In the genomic region with DNA sequence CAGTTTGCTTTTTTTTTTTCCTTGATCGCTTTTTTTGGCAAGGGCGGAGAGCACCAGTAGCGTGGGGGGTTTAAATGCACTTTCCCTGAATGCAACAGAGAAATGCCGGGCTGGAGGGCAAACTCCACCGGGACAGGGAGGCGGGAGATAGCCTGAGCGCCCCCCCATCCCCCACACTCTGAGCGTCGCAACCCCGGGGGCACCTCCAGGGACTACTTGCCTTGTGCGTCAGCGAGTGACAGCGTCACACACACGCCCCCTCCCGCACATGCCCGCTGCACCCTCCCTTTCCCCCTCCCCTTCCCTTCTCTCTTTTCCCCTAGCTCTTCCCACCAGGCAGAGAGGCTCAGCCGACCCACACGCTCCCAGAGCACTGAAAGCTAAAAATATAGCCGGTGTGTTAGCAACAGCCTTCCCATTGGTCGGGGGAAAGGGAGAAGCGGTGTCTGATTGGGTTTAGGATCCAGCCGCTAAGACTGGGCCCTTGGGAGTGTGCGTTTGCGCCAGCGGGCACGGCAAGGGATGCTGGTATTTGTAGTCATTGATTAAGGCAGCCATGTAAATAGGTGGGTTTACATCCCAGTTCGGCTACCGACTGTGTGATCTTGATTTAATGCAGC, we compare ENCODE assay signal across 8 cellular contexts. TPM values are rescaled to one million over a fixed set of nuclear protein-coding genes. Genes with fewer than 3 reads are reported as not detected.
A peak's percentile ranks its signal among the peaks of the same experiment; 100 is the strongest.
DNase-seq lines count a peak whose midpoint lies in the region; ATAC-seq and TF ChIP-seq lines count a peak whose summit lies in the region.

No MANE protein-coding gene starts in this region.

- H3K36me3 ChIP-seq in ACC112 (ENCODE audit: insufficient read depth, low read length), result no peaks in the 10 kb centered on the region
- H3K36me3 ChIP-seq in spleen, result peaks cover 0 to under 1% (median 0%) of the 10 kb centered on the region in 6 donors

- H3K36me3 Mint-ChIP-seq in central memory CD8-positive, alpha-beta T cell (ENCODE audit: insufficient read depth), result peaks cover 31% of the 10 kb centered on the region

- peak overlapping the region; percentile 94 for H2AFZ ChIP-seq in ACC112 (ENCODE audit: low read length, unreplicated experiment)

- no peaks in the 10 kb centered on the region for H3K9me3 Mint-ChIP-seq in central memory CD8-positive, alpha-beta T cell

- 0 to 1% (median 0%) methylated on average over 28 of the region's 28 CpGs for WGBS in spleen, 5 donors

- peak overlapping the region; percentile 93 for H3K4me3 ChIP-seq in ACC112 (ENCODE audit: low read depth, low read length)
- peak overlapping the region; percentile 67 to 98 (median 92) for H3K4me3 ChIP-seq in spleen

- H3K4me1 Mint-ChIP-seq in central memory CD8-positive, alpha-beta T cell, result peaks cover 33% of the 10 kb centered on the region

- TF ChIP-seq CTCF in spleen (IDR thresholded peaks at IDR 0.05 in 8 of 11, conservative IDR thresholded peaks at IDR 0.05 in 3 of 11), result peak in 1 of 11 experiments; percentile 7

- DNase-seq in NCI-H345 treated with DMSO at 0.1 percent for 48 hours (lab: John Stamatoyannopoulos, UW; ENCODE audit: unreplicated experiment), result peak; percentile 92
- DNase-seq in activated CD4-positive, CD25-positive, alpha-beta regulatory T cell treated with anti-CD3 and anti-CD28 coated beads, Interleukin-2, amount 50 U/mL, for 16 hours (ENCODE audit: low read depth, low spot score), result peak; percentile 90
- DNase-seq in central memory CD8-positive, alpha-beta T cell (ENCODE audit: low spot score in 2 of 2), result peak; percentile 74 to 82
- DNase-seq in iris pigment epithelial cell (ENCODE audit: low read depth), result peak; percentile 100
- DNase-seq in spleen, result peak; percentile 96

- no peaks in the 10 kb centered on the region for H3K9me3 ChIP-seq in spleen

- no peaks in the 10 kb centered on the region for H3K27me3 ChIP-seq in ACC112 (ENCODE audit: insufficient read depth, low read length)
- peaks cover 0 to 3% (median 0%) of the 10 kb centered on the region in 7 donors for H3K27me3 ChIP-seq in spleen (replicated peaks in 1 of 7)

- H3K27ac ChIP-seq in ACC112 (ENCODE audit: low read depth, low read length) (peak overlapping the region; percentile 91), spleen (peak overlapping the region; percentile 94 to 100 (median 99))

- H3K4me3 Mint-ChIP-seq in central memory CD8-positive, alpha-beta T cell, result peak overlapping the region; percentile 84

- H3K27me3 Mint-ChIP-seq in central memory CD8-positive, alpha-beta T cell, result no peaks in the 10 kb centered on the region

- H3K27ac Mint-ChIP-seq in central memory CD8-positive, alpha-beta T cell (ENCODE audit: low read depth), result peak overlapping the region; percentile 75

- peaks cover 33% of the 10 kb centered on the region for H3K79me2 ChIP-seq in ACC112 (ENCODE audit: control insufficient read depth, insufficient read depth, low read length, unreplicated experiment)

- peaks cover 4% of the 10 kb centered on the region for H3K4me1 ChIP-seq in ACC112 (ENCODE audit: control insufficient read depth, insufficient read depth, low read length, unreplicated experiment)
- peaks cover 4 to 36% (median 22%) of the 10 kb centered on the region in 6 donors for H3K4me1 ChIP-seq in spleen

- ATAC-seq in GM18909 (IDR thresholded peaks at IDR 0.05; ENCODE audit: poor library complexity, unreplicated experiment) (peak; percentile 47), HG03280 (IDR thresholded peaks at IDR 0.05; ENCODE audit: unreplicated experiment) (peak; percentile 49)
- ATAC-seq in central memory CD8-positive, alpha-beta T cell (replicated peaks; ENCODE audit: extremely low read depth, poor library complexity, severe bottlenecking), result peak; percentile 80

- peak; percentile 66 to 84 (median 76) for TF ChIP-seq POLR2A in spleen (IDR thresholded peaks at IDR 0.05)

- intact Hi-C loops in spleen (cut with DNase I; ENCODE audit: low total_unique reads), result no loop called here

RNA-seq across cellular contexts. Expression of a gene that starts 1.7 kb away (rescaled TPM):
- total RNA-seq in spleen, result 10 to 100 TPM; 30.9 to 52.4 (median 44.8) TPM
- polyA plus RNA-seq in spleen, result 10 to 100 TPM in 1 of 3 donors, 1 to 10 TPM in 2; 7.5 to 17.1 (median 8.9) TPM

RNA-seq across cellular contexts. Expression of a gene that starts 20.2 kb away (rescaled TPM):
- total RNA-seq in spleen, result 10 to 100 TPM; 29.6 to 41.2 (median 34.7) TPM
- polyA plus RNA-seq in spleen, result 10 to 100 TPM; 35.3 to 67.5 (median 50.3) TPM

RNA-seq across cellular contexts. Expression of a gene that starts 20.6 kb away (rescaled TPM):
- 10 to 100 TPM; 51.7 to 82.0 (median 76.2) TPM for total RNA-seq in spleen
- polyA plus RNA-seq in spleen, result 10 to 100 TPM; 21.4 to 31.7 (median 25.5) TPM

Comparison
In these comparisons a context has a peak if more than half of its experiments do, and no peak if none do; other contexts are left out.
1. Peak in every context shown above with its lines: DNase-seq, ATAC-seq, H3K4me3 ChIP-seq and H3K27ac ChIP-seq.